In the genomic region with DNA sequence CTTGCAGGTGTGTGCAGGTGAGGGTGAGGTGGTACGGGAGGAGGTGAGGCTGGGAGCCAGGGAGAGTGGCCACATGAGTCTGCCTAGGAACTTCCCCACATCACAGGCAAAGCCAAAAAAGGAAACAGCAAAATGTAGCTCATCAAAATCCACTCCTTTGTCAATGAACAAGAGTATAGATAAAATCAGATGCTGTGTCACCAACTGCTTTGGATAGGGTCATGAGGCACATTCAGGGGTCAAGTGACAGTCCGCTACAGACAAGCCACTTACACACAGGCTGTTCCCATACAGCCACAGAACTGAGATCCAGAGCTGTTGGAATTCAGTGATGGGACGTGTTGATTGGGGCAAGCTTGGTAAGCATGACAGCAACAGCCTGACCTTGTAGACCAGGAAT, we compare ENCODE assay signal across 26 cellular contexts.
"Had no signal": no experiment of that assay in that cellular context is flagged by ENCODE, and none has a peak within 500 bp of the region (broad histone marks: within the 10 kb centered on the region; RNA-seq: fewer than 3 reads in every experiment).

No MANE protein-coding gene starts in this region.

- H3K36me3 ChIP-seq: ascending aorta, WERI-Rb-1 had no signal

- H3K27me3 ChIP-seq: ascending aorta had no signal

- DNase-seq: activated CD4-positive, alpha-beta memory T cell treated with anti-CD3 and anti-CD28 coated beads for 36 hours; activated CD4-positive, alpha-beta T cell treated with anti-CD3 and anti-CD28 coated beads for 1 hour; activated CD4-positive, alpha-beta T cell treated with anti-CD3 and anti-CD28 coated beads for 36 hours; activated CD4-positive, alpha-beta T cell treated with anti-CD3 and anti-CD28 coated beads for 48 hours; activated CD4-positive, alpha-beta T cell treated with anti-CD3 and anti-CD28 coated beads, Interleukin-2, amount 50 U/mL, for 1 hour; activated CD4-positive, alpha-beta T cell treated with anti-CD3 and anti-CD28 coated beads, Interleukin-2, amount 50 U/mL, for 4 hours; activated CD4-positive, CD25-positive, alpha-beta regulatory T cell; activated CD8-positive, alpha-beta memory T cell treated with anti-CD3 and anti-CD28 coated beads, Interleukin-2, amount 50 U/mL, for 4 hours; activated CD8-positive, alpha-beta T cell treated with anti-CD3 and anti-CD28 coated beads for 36 hours; activated effector memory CD4-positive, alpha-beta T cell treated with Interleukin-2 at 50 U/mL for 16 hours; activated gamma-delta T cell; activated naive CD4-positive, alpha-beta T cell treated with anti-CD3 and anti-CD28 coated beads, Interleukin-2, amount 10 ng/mL, durations not matched to agents 7 days and 5 days; activated naive CD4-positive, alpha-beta T cell treated with Interleukin-2 at 50 U/mL for 16 hours; activated naive CD8-positive, alpha-beta T cell treated with anti-CD3 and anti-CD28 coated beads, Interleukin-2, amount 10 ng/mL, durations not matched to agents 7 days and 5 days; activated naive CD8-positive, alpha-beta T cell treated with anti-CD3 and anti-CD28 coated beads, Interleukin-2, amount 50 U/mL, for 24 hours; activated T-cell treated with anti-CD3 and anti-CD28 coated beads for 4 hours; activated T-cell treated with anti-CD3 and anti-CD28 coated beads, Interleukin-2, amount 50 U/mL, for 1 hour; activated T-cell treated with anti-CD3 and anti-CD28 coated beads, Interleukin-2, amount 50 U/mL, for 4 hours; amygdala; anterior cingulate cortex; central memory CD4-positive, alpha-beta T cell; T-helper 1 cell; T-helper 2 cell; T-helper 9 cell; WERI-Rb-1 had no signal

- H3K4me1 ChIP-seq: ascending aorta had no signal

- H3K9me3 ChIP-seq: ascending aorta had no signal

- H3K4me3 ChIP-seq: ascending aorta had no signal

- H3K27ac ChIP-seq: ascending aorta, WERI-Rb-1 had no signal
